In the genomic region with DNA sequence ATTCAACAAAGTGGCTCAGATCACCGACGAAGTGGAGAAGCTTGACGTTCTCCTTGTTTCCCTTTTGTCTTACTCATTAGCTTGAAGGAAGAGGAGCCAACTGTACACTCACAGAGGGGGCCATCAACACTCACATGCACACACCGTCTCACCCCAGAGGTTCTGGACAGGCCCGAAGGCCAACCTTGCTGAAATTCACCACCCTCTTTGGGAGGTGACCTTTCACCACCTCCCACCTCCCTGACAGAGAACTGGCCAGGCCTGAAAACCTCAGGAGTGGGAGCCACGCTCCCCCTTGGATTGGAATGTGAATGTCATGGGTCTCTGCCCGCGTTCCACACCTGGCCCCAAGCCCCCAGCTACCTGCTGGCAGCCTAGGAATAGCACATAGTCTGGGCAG, we compare ENCODE assay signal across 13 cellular contexts. TPM values are rescaled to one million over a fixed set of nuclear protein-coding genes. Genes with fewer than 3 reads are reported as not detected.
A peak's percentile ranks its signal among the peaks of the same experiment; 100 is the strongest.
DNase-seq lines count a peak whose midpoint lies in the region; ATAC-seq and TF ChIP-seq lines count a peak whose summit lies in the region.
"Had no signal": no experiment of that assay in that cellular context is flagged by ENCODE, and none has a peak within 500 bp of the region (broad histone marks: within the 10 kb centered on the region; RNA-seq: fewer than 3 reads in every experiment).

No MANE protein-coding gene starts in this region.

- H3K27ac Mint-ChIP-seq in activated naive CD4-positive, alpha-beta T cell treated with anti-CD3 and anti-CD28 coated beads, Interleukin-2, amount 50 U/mL, for 24 hours: no peak overlapping the region
- H3K27ac Mint-ChIP-seq in activated naive CD4-positive, alpha-beta T cell treated with anti-CD3 and anti-CD28 coated beads, Interleukin-2, amount 50 U/mL, for 72 hours: no peak overlapping the region
- H3K27ac Mint-ChIP-seq in glutamatergic neuron (ENCODE audit: unreplicated experiment): no peak overlapping the region
- H3K27ac Mint-ChIP-seq in stimulated activated naive B cell treated with anti-CD40 and anti-IgM and Interleukin-4, amounts not matched to agents 10 μg/mL and 1 μg/mL and 100 μg/mL, for 72 hours: no peak overlapping the region

- H3K36me3 Mint-ChIP-seq in activated naive CD4-positive, alpha-beta T cell treated with anti-CD3 and anti-CD28 coated beads, Interleukin-2, amount 50 U/mL, for 24 hours: no peaks in the 10 kb centered on the region
- no peaks in the 10 kb centered on the region for H3K36me3 Mint-ChIP-seq in activated naive CD4-positive, alpha-beta T cell treated with anti-CD3 and anti-CD28 coated beads, Interleukin-2, amount 50 U/mL, for 72 hours
- no peaks in the 10 kb centered on the region for H3K36me3 Mint-ChIP-seq in glutamatergic neuron (ENCODE audit: unreplicated experiment)
- H3K36me3 Mint-ChIP-seq in stimulated activated naive B cell treated with anti-CD40 and anti-IgM and Interleukin-4, amounts not matched to agents 10 μg/mL and 1 μg/mL and 100 μg/mL, for 72 hours: peaks cover 6 to 9% of the 10 kb centered on the region in 2 donors

- no peak for ATAC-seq in activated naive CD4-positive, alpha-beta T cell treated with anti-CD3 and anti-CD28 coated beads, Interleukin-2, amount 50 U/mL, for 72 hours
- no peak for ATAC-seq in stimulated activated naive B cell treated with anti-CD40 and anti-IgM and Interleukin-4, amounts not matched to agents 10 μg/mL and 1 μg/mL and 100 μg/mL, for 72 hours (replicated peaks)

- H3K9ac ChIP-seq in SK-N-MC (ENCODE audit: insufficient read length): no peak overlapping the region

- H3K4me3 Mint-ChIP-seq in activated naive CD4-positive, alpha-beta T cell treated with anti-CD3 and anti-CD28 coated beads, Interleukin-2, amount 50 U/mL, for 24 hours: peak overlapping the region; percentile 31
- peak overlapping the region; percentile 56 for H3K4me3 Mint-ChIP-seq in glutamatergic neuron (ENCODE audit: unreplicated experiment)
- peak overlapping the region; percentile 67 to 69 for H3K4me3 Mint-ChIP-seq in stimulated activated naive B cell treated with anti-CD40 and anti-IgM and Interleukin-4, amounts not matched to agents 10 μg/mL and 1 μg/mL and 100 μg/mL, for 72 hours

- no peaks in the 10 kb centered on the region for H3K36me3 ChIP-seq in SK-N-MC (ENCODE audit: insufficient read depth, low read length)

- H3K4me1 Mint-ChIP-seq in activated naive CD4-positive, alpha-beta T cell treated with anti-CD3 and anti-CD28 coated beads, Interleukin-2, amount 50 U/mL, for 24 hours: peaks cover 28% of the 10 kb centered on the region
- H3K4me1 Mint-ChIP-seq in glutamatergic neuron (ENCODE audit: low read depth, unreplicated experiment): peaks cover 4% of the 10 kb centered on the region
- H3K4me1 Mint-ChIP-seq in stimulated activated naive B cell treated with anti-CD40 and anti-IgM and Interleukin-4, amounts not matched to agents 10 μg/mL and 1 μg/mL and 100 μg/mL, for 72 hours: peaks cover 25 to 37% of the 10 kb centered on the region in 2 donors

- H3K9me3 Mint-ChIP-seq in activated naive CD4-positive, alpha-beta T cell treated with anti-CD3 and anti-CD28 coated beads, Interleukin-2, amount 50 U/mL, for 24 hours: no peaks in the 10 kb centered on the region
- H3K9me3 Mint-ChIP-seq in activated naive CD4-positive, alpha-beta T cell treated with anti-CD3 and anti-CD28 coated beads, Interleukin-2, amount 50 U/mL, for 72 hours: no peaks in the 10 kb centered on the region
- peaks cover 8% of the 10 kb centered on the region for H3K9me3 Mint-ChIP-seq in glutamatergic neuron (ENCODE audit: unreplicated experiment)
- no peaks in the 10 kb centered on the region for H3K9me3 Mint-ChIP-seq in stimulated activated naive B cell treated with anti-CD40 and anti-IgM and Interleukin-4, amounts not matched to agents 10 μg/mL and 1 μg/mL and 100 μg/mL, for 72 hours

- DNase-seq in activated naive CD4-positive, alpha-beta T cell treated with anti-CD3 and anti-CD28 coated beads, Interleukin-2, amount 50 U/mL, for 72 hours (ENCODE audit: low spot score in 2 of 2): no peak
- DNase-seq in SK-N-MC (ENCODE audit: low read depth, low spot score): no peak
- DNase-seq in glutamatergic neuron: no peak
- no peak for DNase-seq in stimulated activated naive B cell treated with anti-CD40 and anti-IgM and Interleukin-4, amounts not matched to agents 10 μg/mL and 1 μg/mL and 100 μg/mL, for 72 hours
- no peak for DNase-seq in substantia nigra (lab: John Stamatoyannopoulos, UW)
- no peak for DNase-seq in COR-L47 (lab: John Stamatoyannopoulos, UW)
- no peak for DNase-seq in SKM-1 treated with dmso at 0.1 percent for 144 hours (lab: John Stamatoyannopoulos, UW; ENCODE audit: unreplicated experiment)
- DNase-seq: DMS79 treated with DMSO at 0.1 percent for 48 hours; effector CD4-positive, alpha-beta T cell; mammary epithelial cell; Right ventricle myocardium superior; spleen had no signal

- no peaks in the 10 kb centered on the region for H3K27me3 Mint-ChIP-seq in activated naive CD4-positive, alpha-beta T cell treated with anti-CD3 and anti-CD28 coated beads, Interleukin-2, amount 50 U/mL, for 24 hours
- H3K27me3 Mint-ChIP-seq in glutamatergic neuron (ENCODE audit: unreplicated experiment): peaks cover 7% of the 10 kb centered on the region
- no peaks in the 10 kb centered on the region for H3K27me3 Mint-ChIP-seq in stimulated activated naive B cell treated with anti-CD40 and anti-IgM and Interleukin-4, amounts not matched to agents 10 μg/mL and 1 μg/mL and 100 μg/mL, for 72 hours

- H3K4me3 ChIP-seq in SK-N-MC: no peak overlapping the region

- TF ChIP-seq CTCF in glutamatergic neuron (IDR thresholded peaks at IDR 0.05; ENCODE audit: partially characterized antibody, unreplicated experiment): no peak

- H3K27ac ChIP-seq in SK-N-MC (peak overlapping the region; percentile 34; the same call in 1 of the 2 replicates), substantia nigra (ENCODE audit: low read depth, low read length, poor library complexity, severe bottlenecking) (no peak overlapping the region)

- no peaks in the 10 kb centered on the region for H3K9me3 ChIP-seq in SK-N-MC (ENCODE audit: low read depth, low read length)
- H3K9me3 ChIP-seq: spleen had no signal

RNA-seq across cellular contexts. Expression of gene DCXR, which starts 2.0 kb away (rescaled TPM):
- total RNA-seq in activated naive CD4-positive, alpha-beta T cell treated with anti-CD3 and anti-CD28 coated beads, Interleukin-2, amount 50 U/mL, for 72 hours: 100 to 1,000 TPM in 1 of 2 donors, 10 to 100 TPM in 1; 85.5 to 128 TPM
- total RNA-seq in glutamatergic neuron (ENCODE audit: unreplicated experiment): 89.5 TPM

RNA-seq across cellular contexts. Expression of gene RAC3, which starts 4.0 kb away (rescaled TPM):
- total RNA-seq in activated naive CD4-positive, alpha-beta T cell treated with anti-CD3 and anti-CD28 coated beads, Interleukin-2, amount 50 U/mL, for 72 hours: 10 to 100 TPM in 1 of 2 donors, 1 to 10 TPM in 1; 5.7 to 13.5 TPM
- total RNA-seq in glutamatergic neuron (ENCODE audit: unreplicated experiment): 46.0 TPM

RNA-seq across cellular contexts. Expression of gene LRRC45, which starts 12.4 kb away (rescaled TPM):
- 10 to 100 TPM; 16.7 TPM for total RNA-seq in activated naive CD4-positive, alpha-beta T cell treated with anti-CD3 and anti-CD28 coated beads, Interleukin-2, amount 50 U/mL, for 72 hours
- total RNA-seq in glutamatergic neuron (ENCODE audit: unreplicated experiment): 29.6 TPM

RNA-seq across cellular contexts. Expression of gene CENPX, which starts 12.8 kb away (rescaled TPM):
- total RNA-seq in activated naive CD4-positive, alpha-beta T cell treated with anti-CD3 and anti-CD28 coated beads, Interleukin-2, amount 50 U/mL, for 72 hours: 10 to 100 TPM; 47.8 to 62.7 TPM
- 59.9 TPM for total RNA-seq in glutamatergic neuron (ENCODE audit: unreplicated experiment)

RNA-seq across cellular contexts. Expression of gene RFNG, which starts 16.1 kb away (rescaled TPM):
- 10 to 100 TPM; 21.5 to 24.2 TPM for total RNA-seq in activated naive CD4-positive, alpha-beta T cell treated with anti-CD3 and anti-CD28 coated beads, Interleukin-2, amount 50 U/mL, for 72 hours
- total RNA-seq in glutamatergic neuron (ENCODE audit: unreplicated experiment): 50.8 TPM
